In the genomic region with DNA sequence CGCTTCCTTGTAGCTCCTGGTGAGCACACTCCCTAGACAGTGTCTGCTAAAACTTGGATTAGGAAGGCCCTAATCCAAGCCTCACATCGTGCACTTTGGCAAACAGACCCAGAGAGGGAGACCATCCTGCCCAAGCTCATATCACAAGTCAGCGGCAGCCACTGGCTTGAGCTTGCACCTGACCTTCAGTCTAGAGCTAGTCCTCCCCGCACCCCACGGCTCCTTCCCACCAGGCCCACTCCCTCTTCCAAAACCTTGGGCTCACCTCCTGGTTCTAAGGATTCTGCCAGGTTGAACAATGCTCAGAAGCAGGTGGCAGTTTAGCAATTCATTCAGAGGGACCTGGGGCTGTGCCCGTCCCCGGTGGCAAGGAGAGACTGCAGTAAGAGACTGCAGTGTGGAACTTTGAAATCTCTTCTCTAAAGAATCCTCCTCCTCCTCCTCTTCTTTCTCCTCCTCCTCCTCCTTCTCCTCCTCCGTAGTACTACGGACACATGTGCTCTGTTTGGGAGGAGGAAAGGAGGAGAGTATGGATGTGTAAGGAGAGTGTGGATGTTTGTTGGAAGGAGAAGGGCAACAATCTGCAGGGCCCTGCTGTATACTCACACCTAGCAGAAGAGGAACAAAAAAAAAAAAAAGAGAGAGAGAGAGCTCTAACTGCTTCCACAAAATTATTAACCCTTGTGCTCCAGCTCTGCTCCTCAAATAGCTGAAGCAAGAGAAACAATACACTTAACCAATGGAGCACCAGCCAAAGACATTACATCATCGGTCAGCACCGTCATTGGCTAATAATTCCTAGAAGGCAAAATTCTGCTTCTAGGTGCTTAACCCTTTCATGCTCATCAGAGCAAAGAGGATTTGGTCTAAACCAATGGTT, we compare ENCODE assay signal across 2 cellular contexts.
TF ChIP-seq lines count a peak whose summit lies in the region.

No MANE protein-coding gene starts in this region.

TF ChIP-seq in SK-N-SH, 30 proteins besides CTCF, POLR2A, EP300 and RAD21 (continued from another document):
- TF ChIP-seq, protein P1, sequence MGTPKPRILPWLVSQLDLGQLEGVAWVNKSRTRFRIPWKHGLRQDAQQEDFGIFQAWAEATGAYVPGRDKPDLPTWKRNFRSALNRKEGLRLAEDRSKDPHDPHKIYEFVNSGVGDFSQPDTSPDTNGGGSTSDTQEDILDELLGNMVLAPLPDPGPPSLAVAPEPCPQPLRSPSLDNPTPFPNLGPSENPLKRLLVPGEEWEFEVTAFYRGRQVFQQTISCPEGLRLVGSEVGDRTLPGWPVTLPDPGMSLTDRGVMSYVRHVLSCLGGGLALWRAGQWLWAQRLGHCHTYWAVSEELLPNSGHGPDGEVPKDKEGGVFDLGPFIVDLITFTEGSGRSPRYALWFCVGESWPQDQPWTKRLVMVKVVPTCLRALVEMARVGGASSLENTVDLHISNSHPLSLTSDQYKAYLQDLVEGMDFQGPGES (IDR thresholded peaks at IDR 0.05; ENCODE audit: low read depth, low read length), result no peak

TF ChIP-seq in SK-N-SH treated with all-trans-retinoic acid at 6 μM for 48 hours, 23 proteins besides CTCF, POLR2A, EP300 and RAD21 (continued from another document):
- TF ChIP-seq, protein P2, sequence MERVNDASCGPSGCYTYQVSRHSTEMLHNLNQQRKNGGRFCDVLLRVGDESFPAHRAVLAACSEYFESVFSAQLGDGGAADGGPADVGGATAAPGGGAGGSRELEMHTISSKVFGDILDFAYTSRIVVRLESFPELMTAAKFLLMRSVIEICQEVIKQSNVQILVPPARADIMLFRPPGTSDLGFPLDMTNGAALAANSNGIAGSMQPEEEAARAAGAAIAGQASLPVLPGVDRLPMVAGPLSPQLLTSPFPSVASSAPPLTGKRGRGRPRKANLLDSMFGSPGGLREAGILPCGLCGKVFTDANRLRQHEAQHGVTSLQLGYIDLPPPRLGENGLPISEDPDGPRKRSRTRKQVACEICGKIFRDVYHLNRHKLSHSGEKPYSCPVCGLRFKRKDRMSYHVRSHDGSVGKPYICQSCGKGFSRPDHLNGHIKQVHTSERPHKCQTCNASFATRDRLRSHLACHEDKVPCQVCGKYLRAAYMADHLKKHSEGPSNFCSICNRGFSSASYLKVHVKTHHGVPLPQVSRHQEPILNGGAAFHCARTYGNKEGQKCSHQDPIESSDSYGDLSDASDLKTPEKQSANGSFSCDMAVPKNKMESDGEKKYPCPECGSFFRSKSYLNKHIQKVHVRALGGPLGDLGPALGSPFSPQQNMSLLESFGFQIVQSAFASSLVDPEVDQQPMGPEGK (CRISPR knock-in tag; IDR thresholded peaks at IDR 0.05; ENCODE audit: borderline replicate concordance), result no peak
- TF ChIP-seq ZC3H10 (CRISPR knock-in tag; IDR thresholded peaks at IDR 0.05) (no peak), ZFP30 (CRISPR knock-in tag; IDR thresholded peaks at IDR 0.05) (no peak), TOX (CRISPR knock-in tag; IDR thresholded peaks at IDR 0.05; ENCODE audit: borderline replicate concordance) (no peak), CSDC2 (CRISPR knock-in tag; IDR thresholded peaks at IDR 0.05) (no peak), TCF4 (CRISPR knock-in tag; IDR thresholded peaks at IDR 0.05; ENCODE audit: borderline replicate concordance) (no peak), OSR1 (CRISPR knock-in tag; IDR thresholded peaks at IDR 0.05) (no peak), ESRRG (CRISPR knock-in tag; IDR thresholded peaks at IDR 0.05) (no peak), ZNF8 (CRISPR knock-in tag; IDR thresholded peaks at IDR 0.05) (no peak)
- TF ChIP-seq, protein P3, sequence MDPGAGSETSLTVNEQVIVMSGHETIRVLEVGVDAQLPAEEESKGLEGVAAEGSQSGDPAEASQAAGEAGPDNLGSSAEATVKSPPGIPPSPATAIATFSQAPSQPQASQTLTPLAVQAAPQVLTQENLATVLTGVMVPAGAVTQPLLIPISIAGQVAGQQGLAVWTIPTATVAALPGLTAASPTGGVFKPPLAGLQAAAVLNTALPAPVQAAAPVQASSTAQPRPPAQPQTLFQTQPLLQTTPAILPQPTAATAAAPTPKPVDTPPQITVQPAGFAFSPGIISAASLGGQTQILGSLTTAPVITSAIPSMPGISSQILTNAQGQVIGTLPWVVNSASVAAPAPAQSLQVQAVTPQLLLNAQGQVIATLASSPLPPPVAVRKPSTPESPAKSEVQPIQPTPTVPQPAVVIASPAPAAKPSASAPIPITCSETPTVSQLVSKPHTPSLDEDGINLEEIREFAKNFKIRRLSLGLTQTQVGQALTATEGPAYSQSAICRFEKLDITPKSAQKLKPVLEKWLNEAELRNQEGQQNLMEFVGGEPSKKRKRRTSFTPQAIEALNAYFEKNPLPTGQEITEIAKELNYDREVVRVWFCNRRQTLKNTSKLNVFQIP (CRISPR knock-in tag; IDR thresholded peaks at IDR 0.05; ENCODE audit: borderline replicate concordance, low read depth), result no peak
TF ChIP-seq in SK-N-SH treated with all-trans-retinoic acid at 6 μM for 48 hours: peak in this region for 0.
